ENCODE assay signal across 1 cellular context in genomic region chr1:116161390-116161789, GRCh38.
TF ChIP-seq lines count a peak whose summit lies in the region.

No MANE protein-coding gene starts in this region.

TF ChIP-seq in HepG2, 621 proteins besides CTCF, POLR2A, EP300 and RAD21 (continued from another document):
- TF ChIP-seq, protein P1, sequence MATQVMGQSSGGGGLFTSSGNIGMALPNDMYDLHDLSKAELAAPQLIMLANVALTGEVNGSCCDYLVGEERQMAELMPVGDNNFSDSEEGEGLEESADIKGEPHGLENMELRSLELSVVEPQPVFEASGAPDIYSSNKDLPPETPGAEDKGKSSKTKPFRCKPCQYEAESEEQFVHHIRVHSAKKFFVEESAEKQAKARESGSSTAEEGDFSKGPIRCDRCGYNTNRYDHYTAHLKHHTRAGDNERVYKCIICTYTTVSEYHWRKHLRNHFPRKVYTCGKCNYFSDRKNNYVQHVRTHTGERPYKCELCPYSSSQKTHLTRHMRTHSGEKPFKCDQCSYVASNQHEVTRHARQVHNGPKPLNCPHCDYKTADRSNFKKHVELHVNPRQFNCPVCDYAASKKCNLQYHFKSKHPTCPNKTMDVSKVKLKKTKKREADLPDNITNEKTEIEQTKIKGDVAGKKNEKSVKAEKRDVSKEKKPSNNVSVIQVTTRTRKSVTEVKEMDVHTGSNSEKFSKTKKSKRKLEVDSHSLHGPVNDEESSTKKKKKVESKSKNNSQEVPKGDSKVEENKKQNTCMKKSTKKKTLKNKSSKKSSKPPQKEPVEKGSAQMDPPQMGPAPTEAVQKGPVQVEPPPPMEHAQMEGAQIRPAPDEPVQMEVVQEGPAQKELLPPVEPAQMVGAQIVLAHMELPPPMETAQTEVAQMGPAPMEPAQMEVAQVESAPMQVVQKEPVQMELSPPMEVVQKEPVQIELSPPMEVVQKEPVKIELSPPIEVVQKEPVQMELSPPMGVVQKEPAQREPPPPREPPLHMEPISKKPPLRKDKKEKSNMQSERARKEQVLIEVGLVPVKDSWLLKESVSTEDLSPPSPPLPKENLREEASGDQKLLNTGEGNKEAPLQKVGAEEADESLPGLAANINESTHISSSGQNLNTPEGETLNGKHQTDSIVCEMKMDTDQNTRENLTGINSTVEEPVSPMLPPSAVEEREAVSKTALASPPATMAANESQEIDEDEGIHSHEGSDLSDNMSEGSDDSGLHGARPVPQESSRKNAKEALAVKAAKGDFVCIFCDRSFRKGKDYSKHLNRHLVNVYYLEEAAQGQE (IDR thresholded peaks at IDR 0.05; ENCODE audit: borderline replicate concordance in 1 of 2, low read depth in 1 of 2, low read length in 2 of 2), result no peak
- TF ChIP-seq ZNF512 (CRISPR knock-in tag; IDR thresholded peaks at IDR 0.05) (no peak), FOXJ3 (CRISPR knock-in tag; IDR thresholded peaks at IDR 0.05; ENCODE audit: borderline replicate concordance) (no peak), DMAP1 (CRISPR knock-in tag; IDR thresholded peaks at IDR 0.05) (no peak), GTF2F1 (IDR thresholded peaks at IDR 0.05; ENCODE audit: low read length) (no peak), ZNF205 (CRISPR knock-in tag; IDR thresholded peaks at IDR 0.05) (no peak), ZEB1 (IDR thresholded peaks at IDR 0.05; ENCODE audit: insufficient replicate concordance, low read depth) (no peak), ZNF883 (CRISPR knock-in tag; IDR thresholded peaks at IDR 0.05; ENCODE audit: not compliant biosample characterization) (no peak), CREB1 (IDR thresholded peaks at IDR 0.05) (peak; percentile 94), CREB1 (CRISPR knock-in tag; IDR thresholded peaks at IDR 0.05) (no peak), ZNF124 (CRISPR knock-in tag; IDR thresholded peaks at IDR 0.05) (no peak)
